ENCODE assay signal across 8 cellular contexts in genomic region chr9:37752646-37753488, GRCh38. TPM values are rescaled to one million over a fixed set of nuclear protein-coding genes. Genes with fewer than 3 reads are reported as not detected.
DNase-seq lines count a peak whose midpoint lies in the region; ATAC-seq and TF ChIP-seq lines count a peak whose summit lies in the region.

No MANE protein-coding gene starts in this region.

- H3K27ac ChIP-seq in 22Rv1: peak overlapping the region; percentile 50

- ATAC-seq in naive B cell (ENCODE audit: low read depth in 2 of 2) (no peak), GM18511 (IDR thresholded peaks at IDR 0.05; ENCODE audit: unreplicated experiment) (no peak), GM18502 (IDR thresholded peaks at IDR 0.05; ENCODE audit: poor library complexity, unreplicated experiment) (no peak)

- peak overlapping the region in 2 of 3 donors; percentile 52 to 90 for H3K27ac Mint-ChIP-seq in IgD-negative memory B cell
- peak overlapping the region; percentile 89 to 97 (median 94) for H3K27ac Mint-ChIP-seq in naive B cell

- H3K36me3 Mint-ChIP-seq in IgD-negative memory B cell (peaks cover 2% of the 10 kb centered on the region), naive B cell (no peaks in the 10 kb centered on the region)

- H3K4me1 Mint-ChIP-seq in IgD-negative memory B cell (peaks cover 13 to 19% (median 17%) of the 10 kb centered on the region in 3 donors), naive B cell (peaks cover 19 to 37% (median 31%) of the 10 kb centered on the region in 3 donors)

- DNase-seq in cardiac fibroblast (ENCODE audit: low read depth in 2 of 2): no peak
- no peak for DNase-seq in naive B cell
- no peak for DNase-seq in amniotic stem cell (lab: John Stamatoyannopoulos, UW)
- DNase-seq in OCI-M1 (lab: John Stamatoyannopoulos, UW): no peak

- peak overlapping the region; percentile 64 to 82 for H3K4me3 ChIP-seq in cardiac fibroblast (replicated peaks in 1 of 2; ENCODE audit: low read depth in 2 of 2, low read length in 2 of 2)

- H3K27me3 Mint-ChIP-seq in IgD-negative memory B cell: no peaks in the 10 kb centered on the region
- H3K27me3 Mint-ChIP-seq in naive B cell: peaks cover 0 to 7% (median 6%) of the 10 kb centered on the region in 3 donors

- TF ChIP-seq CTCF in 22Rv1 (IDR thresholded peaks at IDR 0.05) (no peak), cardiac fibroblast (IDR thresholded peaks at IDR 0.05; ENCODE audit: low read depth, low read length) (no peak)

- H3K4me3 Mint-ChIP-seq in IgD-negative memory B cell (peak overlapping the region; percentile 84 to 98 (median 97)), naive B cell (peak overlapping the region; percentile 81 to 99 (median 96))

- H3K9me3 Mint-ChIP-seq in IgD-negative memory B cell: no peaks in the 10 kb centered on the region
- H3K9me3 Mint-ChIP-seq in naive B cell: no peaks in the 10 kb centered on the region

RNA-seq across cellular contexts. Expression of gene TRMT10B, which starts 0.7 kb away (rescaled TPM):
- polyA plus RNA-seq in IgD-negative memory B cell (20.0 TPM), naive B cell (ENCODE audit: low read depth in 6 of 6) (10 to 100 TPM; 13.3 to 21.6 (median 17.1) TPM)

RNA-seq across cellular contexts. Expression of gene EXOSC3, which starts 32.0 kb away (rescaled TPM):
- polyA plus RNA-seq in IgD-negative memory B cell (36.5 TPM), naive B cell (ENCODE audit: low read depth in 6 of 6) (10 to 100 TPM; 28.9 to 39.5 (median 33.1) TPM)

RNA-seq across cellular contexts. Expression of gene DCAF10, which starts 47.7 kb away (rescaled TPM):
- polyA plus RNA-seq in IgD-negative memory B cell (29.3 TPM), naive B cell (ENCODE audit: low read depth in 6 of 6) (10 to 100 TPM; 22.9 to 33.1 (median 28.1) TPM)
